ENCODE assay signal across 1 cellular context in genomic region chr16:47664653-47665325, GRCh38.
TF ChIP-seq lines count a peak whose summit lies in the region.

No MANE protein-coding gene starts in this region.

TF ChIP-seq in HepG2, 621 proteins besides CTCF, POLR2A, EP300 and RAD21 (continued from another document and continues in another):
- no peak; the same call in none of the 2 replicates for TF ChIP-seq HNRNPUL1 (IDR thresholded peaks at IDR 0.05; ENCODE audit: low read depth, low read length)
- TF ChIP-seq IRF2 (CRISPR knock-in tag; IDR thresholded peaks at IDR 0.05) = 0 out of 2 replicates have a peak, but pooled peaks have one; percentile 28
- peak; percentile 62 to 66 for TF ChIP-seq MAFK (conservative IDR thresholded peaks at IDR 0.05 in 1 of 2, IDR thresholded peaks at IDR 0.05 in 1 of 2; ENCODE audit: low read length in 2 of 2)
- no peak for TF ChIP-seq ZNF121 (CRISPR knock-in tag; IDR thresholded peaks at IDR 0.05)
- TF ChIP-seq, protein P1, sequence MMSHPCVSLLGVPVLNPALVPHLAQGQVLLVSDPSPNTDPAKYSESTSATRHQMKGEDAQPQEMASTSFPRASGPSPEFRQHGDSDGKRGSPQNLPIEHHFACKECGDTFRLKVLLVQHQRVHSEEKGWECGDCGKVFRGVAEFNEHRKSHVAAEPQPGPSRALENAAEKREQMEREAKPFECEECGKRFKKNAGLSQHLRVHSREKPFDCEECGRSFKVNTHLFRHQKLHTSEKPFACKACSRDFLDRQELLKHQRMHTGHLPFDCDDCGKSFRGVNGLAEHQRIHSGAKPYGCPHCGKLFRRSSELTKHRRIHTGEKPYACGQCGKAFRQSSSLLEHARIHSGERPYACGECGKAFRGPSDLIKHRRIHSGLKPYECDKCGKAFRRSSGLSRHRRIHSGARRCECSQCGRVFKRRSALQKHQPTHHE (CRISPR knock-in tag; IDR thresholded peaks at IDR 0.05; ENCODE audit: borderline replicate concordance) = no peak
- no peak for TF ChIP-seq ZNF816 (CRISPR knock-in tag; IDR thresholded peaks at IDR 0.05; ENCODE audit: borderline replicate concordance)
- no peak for TF ChIP-seq ATF7 (IDR thresholded peaks at IDR 0.05)
- TF ChIP-seq ATF7 (CRISPR knock-in tag; IDR thresholded peaks at IDR 0.05) = no peak
- no peak for TF ChIP-seq RARA (CRISPR knock-in tag; IDR thresholded peaks at IDR 0.05)
- no peak for TF ChIP-seq SP5 (CRISPR knock-in tag; IDR thresholded peaks at IDR 0.05; ENCODE audit: borderline replicate concordance, low read depth)
- TF ChIP-seq POLR2AphosphoS2 (IDR thresholded peaks at IDR 0.05; ENCODE audit: low read depth, low read length) = no peak
- no peak for TF ChIP-seq RORA (CRISPR knock-in tag; IDR thresholded peaks at IDR 0.05)
- TF ChIP-seq DZIP1 (CRISPR knock-in tag; IDR thresholded peaks at IDR 0.05) = no peak
- no peak for TF ChIP-seq IKZF4 (CRISPR knock-in tag; IDR thresholded peaks at IDR 0.05; ENCODE audit: borderline replicate concordance, low read depth, not compliant biosample characterization)
- TF ChIP-seq TCF12 (IDR thresholded peaks at IDR 0.05) = no peak
- no peak for TF ChIP-seq TCF12 (CRISPR knock-in tag; IDR thresholded peaks at IDR 0.05)
- TF ChIP-seq ZNF260 (CRISPR knock-in tag; IDR thresholded peaks at IDR 0.05; ENCODE audit: borderline replicate concordance, low read depth) = no peak
- no peak for TF ChIP-seq NFIC (IDR thresholded peaks at IDR 0.05; ENCODE audit: low read length)
- no peak for TF ChIP-seq MEIS1 (CRISPR knock-in tag; IDR thresholded peaks at IDR 0.05; ENCODE audit: borderline replicate concordance)
- TF ChIP-seq ZNF460 (CRISPR knock-in tag; IDR thresholded peaks at IDR 0.05; ENCODE audit: borderline replicate concordance) = no peak
- TF ChIP-seq SRF (IDR thresholded peaks at IDR 0.05; ENCODE audit: low read depth, low read length) = peak; percentile 94
- no peak for TF ChIP-seq CREM (IDR thresholded peaks at IDR 0.05)
- no peak for TF ChIP-seq CREM (CRISPR knock-in tag; IDR thresholded peaks at IDR 0.05)
- TF ChIP-seq NBN (conservative IDR thresholded peaks at IDR 0.05) = no peak
- no peak for TF ChIP-seq ZNF335 (CRISPR knock-in tag; IDR thresholded peaks at IDR 0.05)
- no peak for TF ChIP-seq ATAD3A (CRISPR knock-in tag; IDR thresholded peaks at IDR 0.05)
- TF ChIP-seq HMGA1 (CRISPR knock-in tag; conservative IDR thresholded peaks at IDR 0.05) = no peak
- no peak for TF ChIP-seq KDM4B (CRISPR knock-in tag; IDR thresholded peaks at IDR 0.05)
- TF ChIP-seq, protein P2, sequence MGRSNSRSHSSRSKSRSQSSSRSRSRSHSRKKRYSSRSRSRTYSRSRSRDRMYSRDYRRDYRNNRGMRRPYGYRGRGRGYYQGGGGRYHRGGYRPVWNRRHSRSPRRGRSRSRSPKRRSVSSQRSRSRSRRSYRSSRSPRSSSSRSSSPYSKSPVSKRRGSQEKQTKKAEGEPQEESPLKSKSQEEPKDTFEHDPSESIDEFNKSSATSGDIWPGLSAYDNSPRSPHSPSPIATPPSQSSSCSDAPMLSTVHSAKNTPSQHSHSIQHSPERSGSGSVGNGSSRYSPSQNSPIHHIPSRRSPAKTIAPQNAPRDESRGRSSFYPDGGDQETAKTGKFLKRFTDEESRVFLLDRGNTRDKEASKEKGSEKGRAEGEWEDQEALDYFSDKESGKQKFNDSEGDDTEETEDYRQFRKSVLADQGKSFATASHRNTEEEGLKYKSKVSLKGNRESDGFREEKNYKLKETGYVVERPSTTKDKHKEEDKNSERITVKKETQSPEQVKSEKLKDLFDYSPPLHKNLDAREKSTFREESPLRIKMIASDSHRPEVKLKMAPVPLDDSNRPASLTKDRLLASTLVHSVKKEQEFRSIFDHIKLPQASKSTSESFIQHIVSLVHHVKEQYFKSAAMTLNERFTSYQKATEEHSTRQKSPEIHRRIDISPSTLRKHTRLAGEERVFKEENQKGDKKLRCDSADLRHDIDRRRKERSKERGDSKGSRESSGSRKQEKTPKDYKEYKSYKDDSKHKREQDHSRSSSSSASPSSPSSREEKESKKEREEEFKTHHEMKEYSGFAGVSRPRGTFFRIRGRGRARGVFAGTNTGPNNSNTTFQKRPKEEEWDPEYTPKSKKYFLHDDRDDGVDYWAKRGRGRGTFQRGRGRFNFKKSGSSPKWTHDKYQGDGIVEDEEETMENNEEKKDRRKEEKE (IDR thresholded peaks at IDR 0.05) = no peak
- no peak for TF ChIP-seq ZUFSP (CRISPR knock-in tag; IDR thresholded peaks at IDR 0.05; ENCODE audit: borderline replicate concordance)
- no peak for TF ChIP-seq LCORL (IDR thresholded peaks at IDR 0.05)
- TF ChIP-seq LCORL (CRISPR knock-in tag; IDR thresholded peaks at IDR 0.05) = no peak
- no peak for TF ChIP-seq ZMAT5 (CRISPR knock-in tag; IDR thresholded peaks at IDR 0.05; ENCODE audit: borderline replicate concordance, low read depth)
- TF ChIP-seq JDP2 (CRISPR knock-in tag; IDR thresholded peaks at IDR 0.05; ENCODE audit: borderline replicate concordance) = no peak
- no peak for TF ChIP-seq ELF4 (CRISPR knock-in tag; IDR thresholded peaks at IDR 0.05; ENCODE audit: borderline replicate concordance)
- peak; percentile 70 for TF ChIP-seq MAFF (IDR thresholded peaks at IDR 0.05; ENCODE audit: low read depth, low read length)
- no peak for TF ChIP-seq GFI1 (CRISPR knock-in tag; IDR thresholded peaks at IDR 0.05; ENCODE audit: borderline replicate concordance)
- TF ChIP-seq ZNF546 (CRISPR knock-in tag; conservative IDR thresholded peaks at IDR 0.05) = no peak
- TF ChIP-seq SMYD3 (CRISPR knock-in tag; IDR thresholded peaks at IDR 0.05) = no peak
- TF ChIP-seq ZFY (CRISPR knock-in tag; IDR thresholded peaks at IDR 0.05) = no peak
- no peak for TF ChIP-seq CBX5 (CRISPR knock-in tag; IDR thresholded peaks at IDR 0.05; ENCODE audit: borderline replicate concordance)
- TF ChIP-seq, protein P3, sequence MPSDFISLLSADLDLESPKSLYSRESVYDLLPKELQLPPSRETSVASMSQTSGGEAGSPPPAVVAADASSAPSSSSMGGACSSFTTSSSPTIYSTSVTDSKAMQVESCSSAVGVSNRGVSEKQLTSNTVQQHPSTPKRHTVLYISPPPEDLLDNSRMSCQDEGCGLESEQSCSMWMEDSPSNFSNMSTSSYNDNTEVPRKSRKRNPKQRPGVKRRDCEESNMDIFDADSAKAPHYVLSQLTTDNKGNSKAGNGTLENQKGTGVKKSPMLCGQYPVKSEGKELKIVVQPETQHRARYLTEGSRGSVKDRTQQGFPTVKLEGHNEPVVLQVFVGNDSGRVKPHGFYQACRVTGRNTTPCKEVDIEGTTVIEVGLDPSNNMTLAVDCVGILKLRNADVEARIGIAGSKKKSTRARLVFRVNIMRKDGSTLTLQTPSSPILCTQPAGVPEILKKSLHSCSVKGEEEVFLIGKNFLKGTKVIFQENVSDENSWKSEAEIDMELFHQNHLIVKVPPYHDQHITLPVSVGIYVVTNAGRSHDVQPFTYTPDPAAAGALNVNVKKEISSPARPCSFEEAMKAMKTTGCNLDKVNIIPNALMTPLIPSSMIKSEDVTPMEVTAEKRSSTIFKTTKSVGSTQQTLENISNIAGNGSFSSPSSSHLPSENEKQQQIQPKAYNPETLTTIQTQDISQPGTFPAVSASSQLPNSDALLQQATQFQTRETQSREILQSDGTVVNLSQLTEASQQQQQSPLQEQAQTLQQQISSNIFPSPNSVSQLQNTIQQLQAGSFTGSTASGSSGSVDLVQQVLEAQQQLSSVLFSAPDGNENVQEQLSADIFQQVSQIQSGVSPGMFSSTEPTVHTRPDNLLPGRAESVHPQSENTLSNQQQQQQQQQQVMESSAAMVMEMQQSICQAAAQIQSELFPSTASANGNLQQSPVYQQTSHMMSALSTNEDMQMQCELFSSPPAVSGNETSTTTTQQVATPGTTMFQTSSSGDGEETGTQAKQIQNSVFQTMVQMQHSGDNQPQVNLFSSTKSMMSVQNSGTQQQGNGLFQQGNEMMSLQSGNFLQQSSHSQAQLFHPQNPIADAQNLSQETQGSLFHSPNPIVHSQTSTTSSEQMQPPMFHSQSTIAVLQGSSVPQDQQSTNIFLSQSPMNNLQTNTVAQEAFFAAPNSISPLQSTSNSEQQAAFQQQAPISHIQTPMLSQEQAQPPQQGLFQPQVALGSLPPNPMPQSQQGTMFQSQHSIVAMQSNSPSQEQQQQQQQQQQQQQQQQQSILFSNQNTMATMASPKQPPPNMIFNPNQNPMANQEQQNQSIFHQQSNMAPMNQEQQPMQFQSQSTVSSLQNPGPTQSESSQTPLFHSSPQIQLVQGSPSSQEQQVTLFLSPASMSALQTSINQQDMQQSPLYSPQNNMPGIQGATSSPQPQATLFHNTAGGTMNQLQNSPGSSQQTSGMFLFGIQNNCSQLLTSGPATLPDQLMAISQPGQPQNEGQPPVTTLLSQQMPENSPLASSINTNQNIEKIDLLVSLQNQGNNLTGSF (CRISPR knock-in tag; IDR thresholded peaks at IDR 0.05) = no peak
- no peak for TF ChIP-seq FOXC1 (CRISPR knock-in tag; IDR thresholded peaks at IDR 0.05; ENCODE audit: borderline replicate concordance)
- TF ChIP-seq MIXL1 (CRISPR knock-in tag; IDR thresholded peaks at IDR 0.05) = no peak
- TF ChIP-seq RFXAP (CRISPR knock-in tag; IDR thresholded peaks at IDR 0.05; ENCODE audit: borderline replicate concordance) = no peak
- TF ChIP-seq ZNF337 (CRISPR knock-in tag; IDR thresholded peaks at IDR 0.05; ENCODE audit: borderline replicate concordance, low read depth) = no peak
- TF ChIP-seq HOXA7 (CRISPR knock-in tag; IDR thresholded peaks at IDR 0.05) = no peak
- TF ChIP-seq ZBTB7B (CRISPR knock-in tag; IDR thresholded peaks at IDR 0.05) = no peak
- TF ChIP-seq, protein P4, sequence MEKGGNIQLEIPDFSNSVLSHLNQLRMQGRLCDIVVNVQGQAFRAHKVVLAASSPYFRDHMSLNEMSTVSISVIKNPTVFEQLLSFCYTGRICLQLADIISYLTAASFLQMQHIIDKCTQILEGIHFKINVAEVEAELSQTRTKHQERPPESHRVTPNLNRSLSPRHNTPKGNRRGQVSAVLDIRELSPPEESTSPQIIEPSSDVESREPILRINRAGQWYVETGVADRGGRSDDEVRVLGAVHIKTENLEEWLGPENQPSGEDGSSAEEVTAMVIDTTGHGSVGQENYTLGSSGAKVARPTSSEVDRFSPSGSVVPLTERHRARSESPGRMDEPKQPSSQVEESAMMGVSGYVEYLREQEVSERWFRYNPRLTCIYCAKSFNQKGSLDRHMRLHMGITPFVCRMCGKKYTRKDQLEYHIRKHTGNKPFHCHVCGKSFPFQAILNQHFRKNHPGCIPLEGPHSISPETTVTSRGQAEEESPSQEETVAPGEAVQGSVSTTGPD (CRISPR knock-in tag; IDR thresholded peaks at IDR 0.05) = no peak
- TF ChIP-seq RAD51 (IDR thresholded peaks at IDR 0.05; ENCODE audit: borderline replicate concordance) = no peak
- TF ChIP-seq MTF2 (CRISPR knock-in tag; IDR thresholded peaks at IDR 0.05; ENCODE audit: borderline replicate concordance) = no peak
- TF ChIP-seq ZNF34 (CRISPR knock-in tag; IDR thresholded peaks at IDR 0.05; ENCODE audit: borderline replicate concordance) = no peak
- TF ChIP-seq SMARCC2 (IDR thresholded peaks at IDR 0.05) = no peak
- peak; percentile 73 for TF ChIP-seq ARID3A (IDR thresholded peaks at IDR 0.05; ENCODE audit: low read depth, low read length)
- no peak for TF ChIP-seq PITX1 (CRISPR knock-in tag; IDR thresholded peaks at IDR 0.05)
